13 cellular contexts compared by ENCODE assay signal in genomic region chr20:6058684-6059295, GRCh38. TPM values are rescaled to one million over a fixed set of nuclear protein-coding genes. Genes with fewer than 3 reads are reported as not detected.
DNase-seq lines count a peak whose midpoint lies in the region; ATAC-seq and TF ChIP-seq lines count a peak whose summit lies in the region.
"Had no signal": no experiment of that assay in that cellular context is flagged by ENCODE, and none has a peak within 500 bp of the region (broad histone marks: within the 10 kb centered on the region; RNA-seq: fewer than 3 reads in every experiment).

No MANE protein-coding gene starts in this region.

- no peak overlapping the region for H2AFZ ChIP-seq in osteoblast (ENCODE audit: low read length)

- in situ Hi-C loops in brain microvascular endothelial cell (cut with HindIII; ENCODE audit: low pct_ligation_motif_present, low sequenced_read_pairs): no loop called here

- no peak for ATAC-seq in GM21576 (IDR thresholded peaks at IDR 0.05; ENCODE audit: unreplicated experiment)
- ATAC-seq in HG02885 (IDR thresholded peaks at IDR 0.05; ENCODE audit: poor library complexity, unreplicated experiment): no peak
- ATAC-seq: activated naive CD8-positive, alpha-beta T cell treated with anti-CD3 and anti-CD28 coated beads, Interleukin-2, amount 50 U/mL, for 24 hours; stimulated activated memory B cell treated with anti-CD40 and anti-IgM and Interleukin-4, amounts not matched to agents 10 μg/mL and 1 μg/mL and 100 μg/mL, for 72 hours; WTC11 had no signal

- no peaks in the 10 kb centered on the region for H4K20me1 ChIP-seq in osteoblast (ENCODE audit: insufficient read depth, low read length)

- DNase-seq in HT-29 (ENCODE audit: low spot score) (peak; percentile 61), NCI-H2171 treated with DMSO at 0.1 percent for 48 hours (lab: John Stamatoyannopoulos, UW) (peak; percentile 77), brain microvascular endothelial cell (peak; percentile 25), osteoblast (ENCODE audit: insufficient read length, low spot score, missing footprints) (peak; percentile 47), HuH-7.5 (ENCODE audit: low spot score) (no peak), superior temporal gyrus (ENCODE audit: extremely low spot score) (no peak)
- DNase-seq: activated naive CD8-positive, alpha-beta T cell treated with anti-CD3 and anti-CD28 coated beads, Interleukin-2, amount 50 U/mL, for 24 hours; activated T-cell treated with anti-CD3 and anti-CD28 coated beads, Interleukin-2, amount 50 U/mL, for 1 hour had no signal

- H3K4me2 ChIP-seq in osteoblast (ENCODE audit: insufficient read depth, low read length): no peak overlapping the region

- H3K79me2 ChIP-seq in osteoblast (ENCODE audit: insufficient read depth, low read length): no peaks in the 10 kb centered on the region

- H3K4me3 ChIP-seq in brain microvascular endothelial cell (ENCODE audit: low read depth, low read length): no peak overlapping the region
- H3K4me3 ChIP-seq in osteoblast (ENCODE audit: insufficient read depth, low read length): no peak overlapping the region

- no peaks in the 10 kb centered on the region for H3K27me3 ChIP-seq in brain microvascular endothelial cell (replicated peaks)
- H3K27me3 ChIP-seq in osteoblast (ENCODE audit: insufficient read depth, low read length): peaks cover 11% of the 10 kb centered on the region

- H3K9me3 ChIP-seq in osteoblast (ENCODE audit: low read depth, low read length): no peaks in the 10 kb centered on the region

- TF ChIP-seq CTCF in brain microvascular endothelial cell (IDR thresholded peaks at IDR 0.05; ENCODE audit: low read depth, low read length, missing control alignments) (no peak), osteoblast (IDR thresholded peaks at IDR 0.05; ENCODE audit: extremely low read depth, low read depth, low read length) (no peak)

- H3K36me3 ChIP-seq in brain microvascular endothelial cell (replicated peaks) (no peaks in the 10 kb centered on the region), osteoblast (ENCODE audit: insufficient read depth, low read length) (no peaks in the 10 kb centered on the region)

- H3K27ac ChIP-seq in brain microvascular endothelial cell (no peak overlapping the region), osteoblast (ENCODE audit: low read depth, low read length) (no peak overlapping the region)

- H3K4me1 ChIP-seq in osteoblast (ENCODE audit: insufficient read depth, low read length): no peaks in the 10 kb centered on the region

RNA-seq across cellular contexts. Expression of gene LRRN4, which starts 4.9 kb away (rescaled TPM):
- total RNA-seq in HT-29 (2014; rRNA removed; shearing (Covaris generic)): 1.3 and 1.7 TPM in 2 replicates
- total RNA-seq in osteoblast: not detected in 2 replicates
- total RNA-seq: B cell had no signal

RNA-seq across cellular contexts. Expression of gene CRLS1, which starts 52.9 kb away (rescaled TPM):
- total RNA-seq in HT-29 (2014; rRNA removed; shearing (Covaris generic)): 39.5 and 48.0 TPM in 2 replicates
- total RNA-seq in osteoblast: 37.6 and 42.1 TPM in 2 replicates

Comparison
In these comparisons a context has a peak if more than half of its experiments do, and no peak if none do; other contexts are left out.
1. DNase-seq: peak in HT-29 (single experiment), NCI-H2171 treated with DMSO at 0.1 percent for 48 hours (single experiment), brain microvascular endothelial cell (single experiment) and osteoblast (single experiment); none in HuH-7.5 (single experiment) and superior temporal gyrus (single experiment).